Comparison of ENCODE assay signal across 21 cellular contexts in the genomic region with DNA sequence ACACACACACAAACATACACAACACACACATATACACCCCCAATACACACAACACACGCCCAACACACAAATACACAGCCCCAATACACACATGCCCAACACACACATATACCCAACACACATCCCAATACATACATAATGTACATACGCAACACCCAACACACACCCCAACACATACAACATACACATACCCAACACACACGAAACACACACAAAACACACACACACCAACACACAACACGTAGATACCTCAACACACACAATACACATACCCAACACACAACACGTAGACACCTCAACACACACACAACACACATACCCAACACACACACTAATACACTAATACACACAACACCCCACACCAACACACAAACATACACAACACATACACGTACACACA.
"Had no signal": no experiment of that assay in that cellular context is flagged by ENCODE, and none has a peak within 500 bp of the region (broad histone marks: within the 10 kb centered on the region; RNA-seq: fewer than 3 reads in every experiment).

No MANE protein-coding gene starts in this region.

- H3K9me3 Mint-ChIP-seq: activated T-cell treated with anti-CD3 and anti-CD28 coated beads, Interleukin-2, amount 50 U/mL, for 4 hours; nephron progenitor cell had no signal

- H3K4me1 Mint-ChIP-seq: mesothelial cell of epicardium, nephron progenitor cell had no signal

- FAIRE-seq: kidney had no signal

- H3K36me3 Mint-ChIP-seq: mesothelial cell of epicardium had no signal

- H3K4me3 Mint-ChIP-seq: activated CD4-positive, alpha-beta T cell treated with anti-CD3 and anti-CD28 coated beads for 36 hours; activated T-cell treated with anti-CD3 and anti-CD28 coated beads, Interleukin-2, amount 50 U/mL, for 4 hours; effector memory CD8-positive, alpha-beta T cell; mesothelial cell of epicardium; nephron progenitor cell; stimulated activated naive CD8-positive, alpha-beta T cell treated with anti-CD3 and anti-CD28 coated beads, Interleukin-15, Interleukin-2, amounts not matched to agents 100 ng/mL and 50 ng/mL, for 24 hours had no signal

- H3K27me3 ChIP-seq: foreskin keratinocyte, uterus had no signal

- DNase-seq: activated CD4-positive, alpha-beta T cell treated with anti-CD3 and anti-CD28 coated beads for 36 hours; activated CD4-positive, alpha-beta T cell treated with anti-CD3 and anti-CD28 coated beads, Interleukin-2, amount 50 U/mL, for 48 hours; activated CD8-positive, alpha-beta memory T cell treated with anti-CD3 and anti-CD28 coated beads, Interleukin-2, amount 50 U/mL, for 4 hours; activated effector memory CD4-positive, alpha-beta T cell treated with anti-CD3 and anti-CD28 coated beads, Interleukin-2, amount 50 U/mL, for 16 hours; activated T-cell treated with anti-CD3 and anti-CD28 coated beads, Interleukin-2, amount 50 U/mL, for 4 hours; amniotic stem cell; effector memory CD8-positive, alpha-beta T cell; foreskin keratinocyte; hypothalamus; kidney; nephron progenitor cell; stimulated activated CD4-positive, alpha-beta T cell treated with anti-CD3 and anti-CD28 coated beads, Interleukin-2, amount 100 ng/mL, for 48 hours; uterus had no signal

- H3K4me3 ChIP-seq: lung, prostate gland, right atrium auricular region, skin epidermis, tibial nerve, uterus had no signal

- H3K27ac Mint-ChIP-seq: activated CD4-positive, alpha-beta T cell treated with anti-CD3 and anti-CD28 coated beads for 36 hours; effector memory CD8-positive, alpha-beta T cell; mesothelial cell of epicardium; nephron progenitor cell; stimulated activated naive CD8-positive, alpha-beta T cell treated with anti-CD3 and anti-CD28 coated beads, Interleukin-15, Interleukin-2, amounts not matched to agents 100 ng/mL and 50 ng/mL, for 24 hours; T-helper 1 cell treated with Interleukin-12 subunit alpha and Interleukin-12 subunit beta and Interleukin-4 antibody, amounts not matched to agents 30 μg/mL and 1 μg/mL, for 36 hours had no signal

- H3K36me3 ChIP-seq: prostate gland, right atrium auricular region, tibial nerve, uterus had no signal
